23 cellular contexts compared by ENCODE assay signal in the genomic region with DNA sequence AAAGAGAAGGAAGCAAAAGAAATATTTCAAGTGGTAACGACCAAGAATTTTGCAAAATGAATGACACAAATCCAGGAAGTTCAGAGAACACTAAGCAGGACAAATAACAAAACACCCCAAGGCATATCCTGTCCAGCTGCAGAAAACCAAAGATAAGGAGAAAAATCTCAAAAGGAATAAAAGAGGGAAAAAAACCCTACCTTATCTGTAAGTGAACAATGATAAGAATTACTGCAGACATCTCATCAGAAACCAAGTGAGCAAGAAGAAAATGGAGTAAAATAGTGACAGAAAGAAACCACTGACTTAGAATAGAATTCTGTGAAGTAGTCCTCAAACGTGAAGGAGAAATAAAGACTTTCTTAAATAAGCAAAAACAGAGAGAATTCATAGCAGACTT. TPM values are rescaled to one million over a fixed set of nuclear protein-coding genes. Genes with fewer than 3 reads are reported as not detected.
"Had no signal": no experiment of that assay in that cellular context is flagged by ENCODE, and none has a peak within 500 bp of the region (broad histone marks: within the 10 kb centered on the region; RNA-seq: fewer than 3 reads in every experiment).

No MANE protein-coding gene starts in this region.

- H3K36me3 ChIP-seq: cardiac muscle cell, left ventricle myocardium inferior, neutrophil, pancreas, upper lobe of right lung had no signal

- DNase-seq: activated CD4-positive, alpha-beta memory T cell treated with anti-CD3 and anti-CD28 coated beads for 36 hours; activated effector memory CD4-positive, alpha-beta T cell treated with anti-CD3 and anti-CD28 coated beads, Interleukin-2, amount 50 U/mL, for 16 hours; activated T-cell treated with anti-CD3 and anti-CD28 coated beads, Interleukin-2, amount 50 U/mL, for 1 hour; amygdala; dermis blood vessel endothelial cell; effector memory CD8-positive, alpha-beta T cell; foreskin keratinocyte; glutamatergic neuron; hippocampal formation; kidney; left ventricle myocardium inferior; mammary epithelial cell; pancreas; stimulated activated CD4-positive, alpha-beta T cell treated with anti-CD3 and anti-CD28 coated beads, Interleukin-4, amount 100 ng/mL, for 24 hours; SW 1271; T-helper 2 cell had no signal

- H3K4me3 Mint-ChIP-seq: activated CD4-positive, alpha-beta memory T cell treated with anti-CD3 and anti-CD28 coated beads for 36 hours; effector memory CD8-positive, alpha-beta T cell; stimulated activated effector memory CD8-positive, alpha-beta T cell treated with anti-CD3 and anti-CD28 coated beads, Interleukin-12 subunit alpha, Interleukin-12 subunit beta, amount 100 ng/mL, for 72 hours had no signal

- H3K27me3 Mint-ChIP-seq: activated CD4-positive, alpha-beta memory T cell treated with anti-CD3 and anti-CD28 coated beads for 36 hours; effector memory CD8-positive, alpha-beta T cell had no signal

- ATAC-seq: activated naive CD4-positive, alpha-beta T cell treated with anti-CD3 and anti-CD28 coated beads, Interleukin-2, amount 50 U/mL, for 72 hours; effector memory CD8-positive, alpha-beta T cell; foreskin keratinocyte; pancreas; sciatic nerve; stimulated activated effector memory CD8-positive, alpha-beta T cell treated with anti-CD3 and anti-CD28 coated beads, Interleukin-12 subunit alpha, Interleukin-12 subunit beta, amount 100 ng/mL, for 72 hours; upper lobe of right lung had no signal

- FAIRE-seq: kidney, pancreas had no signal

- H3K4me1 ChIP-seq: foreskin keratinocyte, left ventricle myocardium inferior, pancreas, upper lobe of right lung had no signal

- H3K27ac Mint-ChIP-seq: activated CD4-positive, alpha-beta memory T cell treated with anti-CD3 and anti-CD28 coated beads for 36 hours; stimulated activated effector memory CD8-positive, alpha-beta T cell treated with anti-CD3 and anti-CD28 coated beads, Interleukin-12 subunit alpha, Interleukin-12 subunit beta, amount 100 ng/mL, for 72 hours had no signal

- H3K9me3 ChIP-seq: pancreas, upper lobe of right lung had no signal

- H3K4me3 ChIP-seq: cardiac muscle cell, left ventricle myocardium inferior, pancreas, upper lobe of right lung had no signal

- H3K27ac ChIP-seq: cardiac muscle cell, foreskin keratinocyte, left ventricle myocardium inferior, neutrophil, pancreas, upper lobe of right lung, VCaP had no signal

- H3K27me3 ChIP-seq: cardiac muscle cell, foreskin keratinocyte, neutrophil, pancreas, upper lobe of right lung had no signal

RNA-seq across cellular contexts. Expression of a gene that starts 21.8 kb away (rescaled TPM):
- polyA plus RNA-seq: cardiac muscle cell had no signal
